ENCODE assay signal across 19 cellular contexts in the genomic region with DNA sequence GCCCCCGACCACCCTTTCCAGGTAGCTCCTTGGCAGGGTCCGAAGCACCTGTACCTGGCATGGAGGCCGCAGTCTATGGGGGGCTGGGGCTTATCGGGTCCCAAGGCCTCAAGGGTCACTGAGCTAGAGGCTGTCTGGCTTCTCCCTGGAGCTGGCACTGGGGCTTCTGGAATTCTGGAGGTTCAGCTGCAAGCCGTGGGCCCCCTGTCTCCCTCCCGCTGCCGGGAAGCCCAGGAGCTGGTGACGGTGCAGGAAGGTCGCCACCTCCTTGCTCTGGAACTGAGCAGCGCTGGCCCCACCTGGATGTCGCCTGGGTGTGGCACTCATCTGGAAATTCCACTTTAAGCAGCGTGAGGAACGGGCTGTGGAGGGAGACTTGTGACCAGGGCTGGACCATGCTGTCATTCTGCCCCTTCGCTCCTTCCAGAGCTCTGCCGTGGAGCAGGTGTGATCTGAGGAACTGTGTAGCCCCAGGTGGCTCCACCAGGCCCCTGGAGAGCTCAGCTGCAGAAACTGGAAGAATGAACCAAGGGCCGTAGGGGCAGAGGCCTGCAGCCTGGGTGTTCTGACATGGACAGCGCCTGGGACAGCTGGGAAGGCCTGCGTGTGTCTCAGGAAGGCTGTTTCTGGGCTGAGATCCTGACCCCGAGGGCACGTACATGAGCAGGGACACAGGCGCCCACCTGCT.
DNase-seq lines count a peak whose midpoint lies in the region; ATAC-seq, FAIRE-seq and TF ChIP-seq lines count a peak whose summit lies in the region.
"Had no signal": no experiment of that assay in that cellular context is flagged by ENCODE, and none has a peak within 500 bp of the region (broad histone marks: within the 10 kb centered on the region; RNA-seq: fewer than 3 reads in every experiment).

No MANE protein-coding gene starts in this region.

- FAIRE-seq in kidney (lab: Jason Lieb, UNC) = no peak
- FAIRE-seq: G401.6, GM12891, K562 had no signal

- DNase-seq in NCI-H748 (lab: John Stamatoyannopoulos, UW; ENCODE audit: unreplicated experiment) (peak; percentile 5), NCI-H748 treated with DMSO at 0.1 percent for 48 hours (lab: John Stamatoyannopoulos, UW) (no peak), Panc1 (ENCODE audit: low read depth, low spot score) (no peak), kidney (peak; percentile 51), aorta (no peak), BE2C (no peak), NK-92 (lab: John Stamatoyannopoulos, UW; ENCODE audit: unreplicated experiment) (no peak)
- DNase-seq: C1 segment of cervical spinal cord; Calu3; CD4-positive, alpha-beta T cell; DMS 273 treated with DMSO at 0.1 percent for 48 hours; GOT3; HCEC 1CT; HFFc6 had no signal

- H3K27me3 ChIP-seq in Panc1 (ENCODE audit: control insufficient read depth, insufficient read depth, low read length) (no peaks in the 10 kb centered on the region; the same call in 1 of the 2 replicates), aorta (ENCODE audit: control insufficient read depth in 1 of 2, insufficient read depth in 2 of 2, low read length in 1 of 2) (no peaks in the 10 kb centered on the region), BE2C (no peaks in the 10 kb centered on the region)

- H3K9me3 ChIP-seq in Panc1 (ENCODE audit: control insufficient read depth, insufficient read depth, low read depth, low read length) (no peaks in the 10 kb centered on the region), kidney (ENCODE audit: control insufficient read depth in 1 of 2, low read length in 2 of 2) (peaks cover 0 to 2% of the 10 kb centered on the region in 2 donors), aorta (ENCODE audit: control insufficient read depth, low read length) (peaks cover 4% of the 10 kb centered on the region), BE2C (no peaks in the 10 kb centered on the region)

- H3K4me1 ChIP-seq in Panc1 (ENCODE audit: control insufficient read depth, insufficient read depth, low read length) = no peaks in the 10 kb centered on the region
- no peaks in the 10 kb centered on the region for H3K4me1 ChIP-seq in kidney (ENCODE audit: control insufficient read depth in 1 of 2, insufficient read depth in 1 of 2, low read depth in 1 of 2, low read length in 2 of 2)
- no peaks in the 10 kb centered on the region for H3K4me1 ChIP-seq in aorta (ENCODE audit: control insufficient read depth in 1 of 2, insufficient read depth in 2 of 2, low read length in 2 of 2)
- H3K4me1 ChIP-seq in BE2C = no peaks in the 10 kb centered on the region

- in situ Hi-C loops in Panc1 (cut with HindIII; ENCODE audit: low pct_unique_long_range_greater_than_20kb, low sequenced_read_pairs) = no loop called here

- H3K9ac ChIP-seq in kidney (ENCODE audit: low read length in 2 of 2) = no peak overlapping the region

- ATAC-seq in Panc1 = peak; percentile 39; the same call in 1 of the 2 replicates
- ATAC-seq in aorta (ENCODE audit: low FRiP score) = peak; percentile 10
- no peak for ATAC-seq in HG02610 (IDR thresholded peaks at IDR 0.05; ENCODE audit: unreplicated experiment)
- ATAC-seq: K562 had no signal

- POLR2A ChIA-PET in Panc1 (lab: Charles Lee) = interaction anchor here (0.5 kb wide), 1 partner anchor 877 kb away, joined by 3 read pairs; no protein-coding TSS in a partner anchor

- BruUV-seq in Panc1 (replicated peaks; lab: Mats Ljungman, UMichigan) = no TSS peak

- H3K27ac ChIP-seq in Panc1 (ENCODE audit: low read length) (no peak overlapping the region), kidney (ENCODE audit: low read depth in 2 of 2, low read length in 2 of 2) (no peak overlapping the region), aorta (ENCODE audit: low read depth in 1 of 2, low read length in 2 of 2) (no peak overlapping the region)
- H3K27ac ChIP-seq: 22Rv1 had no signal

- WGBS in aorta, 2 donors = 82 to 85% methylated on average over 19 to 21 of the region's 21 CpGs

- intact Hi-C loops in Panc1 (cut with micrococcal nuclease; ENCODE audit: unreplicated experiment) (loop anchor here (5.0 kb wide), 1 partner anchor 114 kb away; no protein-coding TSS in a partner anchor), kidney (cut with DNase I) (no loop called here), aorta (cut with DNase I) (no loop called here)

- CTCF ChIA-PET in Panc1 (lab: Charles Lee) = no interaction called here

- TF ChIP-seq CTCF in Panc1 (IDR thresholded peaks at IDR 0.05) (no peak), kidney (IDR thresholded peaks at IDR 0.05; ENCODE audit: borderline replicate concordance, extremely low read depth, insufficient read depth) (no peak), BE2C (IDR thresholded peaks at IDR 0.05; ENCODE audit: low read depth, low read length) (no peak)

- H3K4me3 ChIP-seq in Panc1 (ENCODE audit: low read depth in 2 of 2, low read length in 2 of 2) (no peak overlapping the region), kidney (ENCODE audit: low read length in 2 of 2) (no peak overlapping the region), aorta (ENCODE audit: low read length in 2 of 2) (no peak overlapping the region), BE2C (ENCODE audit: low read depth, low read length) (no peak overlapping the region)
- H3K4me3 ChIP-seq: K562 had no signal

- H3K36me3 ChIP-seq in Panc1 (ENCODE audit: control insufficient read depth, insufficient read depth, low read length) (no peaks in the 10 kb centered on the region), kidney (ENCODE audit: control insufficient read depth in 1 of 2, insufficient read depth in 2 of 2, low read length in 2 of 2) (no peaks in the 10 kb centered on the region), aorta (ENCODE audit: control insufficient read depth in 1 of 2, insufficient read depth in 2 of 2, low read length in 1 of 2) (no peaks in the 10 kb centered on the region), BE2C (no peaks in the 10 kb centered on the region)

Comparison
In these comparisons a context has a peak if more than half of its experiments do, and no peak if none do; other contexts are left out.
1. DNase-seq: peak in NCI-H748 (single experiment) and kidney (single experiment); none in NCI-H748 treated with DMSO at 0.1 percent for 48 hours (single experiment), Panc1 (single experiment), aorta (0 of 2), BE2C (single experiment) and NK-92 (single experiment).